In the genomic region with DNA sequence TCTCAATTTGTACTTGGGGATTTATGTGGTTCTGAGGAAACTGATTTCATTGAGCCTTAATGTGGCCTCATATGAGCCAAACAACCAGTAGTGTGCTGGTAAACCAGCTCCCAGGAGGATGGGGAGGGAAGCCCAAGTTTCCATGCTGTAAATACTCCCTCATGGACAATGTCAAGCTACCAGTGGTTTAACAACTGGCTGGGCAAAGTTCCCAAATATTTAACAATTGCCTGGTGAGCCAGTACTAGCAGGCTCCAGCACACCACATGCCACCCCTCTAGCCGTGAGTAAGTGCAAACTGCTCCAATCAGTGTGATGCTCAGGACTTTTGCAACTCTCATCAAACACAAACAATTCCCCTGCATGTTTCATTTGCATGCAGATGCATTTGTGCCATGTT, we compare ENCODE assay signal across 18 cellular contexts. TPM values are rescaled to one million over a fixed set of nuclear protein-coding genes. Genes with fewer than 3 reads are reported as not detected.
A peak's percentile ranks its signal among the peaks of the same experiment; 100 is the strongest.
DNase-seq lines count a peak whose midpoint lies in the region; ATAC-seq, FAIRE-seq and TF ChIP-seq lines count a peak whose summit lies in the region.
"Had no signal": no experiment of that assay in that cellular context is flagged by ENCODE, and none has a peak within 500 bp of the region (broad histone marks: within the 10 kb centered on the region; RNA-seq: fewer than 3 reads in every experiment).

No MANE protein-coding gene starts in this region.

- H3K79me2 ChIP-seq in K562 (ENCODE audit: control insufficient read depth, insufficient read depth, low read length) = no peaks in the 10 kb centered on the region

- H4K20me1 ChIP-seq in BLaER1 = no peaks in the 10 kb centered on the region
- H4K20me1 ChIP-seq in K562 (replicated peaks; ENCODE audit: control insufficient read depth, insufficient read depth, low read length) = peaks cover 7% of the 10 kb centered on the region; the same call in 1 of the 2 replicates

- no peak overlapping the region for H2AFZ ChIP-seq in K562 (ENCODE audit: low read depth, low read length)

- in situ Hi-C loops in K562 (cut with MboI) = no loop called here

- H3K27ac ChIP-seq in BLaER1 = no peak overlapping the region
- no peak overlapping the region for H3K27ac ChIP-seq in K562 (ENCODE audit: extremely low read depth, low read depth, low read length)
- H3K27ac ChIP-seq in left lung = no peak overlapping the region
- no peak overlapping the region for H3K27ac ChIP-seq in endodermal cell (ENCODE audit: low read depth, low read length)
- H3K27ac ChIP-seq: coronary artery, gastrocnemius medialis, stomach had no signal

- BruUV-seq in K562 (replicated peaks; lab: Mats Ljungman, UMichigan) = no TSS peak

- H3K4me3 ChIP-seq in BLaER1 = no peak overlapping the region
- no peak overlapping the region for H3K4me3 ChIP-seq in K562
- H3K4me3 ChIP-seq in left lung = no peak overlapping the region
- H3K4me3 ChIP-seq in endodermal cell (ENCODE audit: low read length) = no peak overlapping the region
- H3K4me3 ChIP-seq: coronary artery, gastrocnemius medialis, stomach had no signal

- no peak for ATAC-seq in K562
- ATAC-seq in left lung = peak; percentile 7
- ATAC-seq in HG03571 (IDR thresholded peaks at IDR 0.05; ENCODE audit: unreplicated experiment) = no peak
- ATAC-seq: gastrocnemius medialis had no signal

- H3K9me3 Mint-ChIP-seq in endodermal cell (no peaks in the 10 kb centered on the region), glutamatergic neuron (ENCODE audit: unreplicated experiment) (peaks cover 4% of the 10 kb centered on the region)
- H3K9me3 Mint-ChIP-seq: activated naive CD8-positive, alpha-beta T cell treated with anti-CD3 and anti-CD28 coated beads, Interleukin-2, amount 10 ng/mL, durations not matched to agents 7 days and 5 days; naive B cell had no signal

- no peaks in the 10 kb centered on the region for H3K27me3 ChIP-seq in BLaER1
- peaks cover 32 to 55% of the 10 kb centered on the region in 2 experiments; a peak in 4 of 5 replicates for H3K27me3 ChIP-seq in K562 (ENCODE audit: control insufficient read depth in 2 of 2, insufficient read depth in 2 of 2, low read length in 2 of 2)
- H3K27me3 ChIP-seq in left lung = peaks cover 0 to 27% of the 10 kb centered on the region in 2 donors
- H3K27me3 ChIP-seq in endodermal cell (ENCODE audit: control insufficient read depth, insufficient read depth, low read length, poor library complexity, severe bottlenecking) = peaks cover 37% of the 10 kb centered on the region

- H3K36me3 ChIP-seq in BLaER1 = no peaks in the 10 kb centered on the region
- H3K36me3 ChIP-seq in K562 (ENCODE audit: control insufficient read depth, insufficient read depth, low read length) = no peaks in the 10 kb centered on the region
- no peaks in the 10 kb centered on the region for H3K36me3 ChIP-seq in left lung
- H3K36me3 ChIP-seq in endodermal cell (ENCODE audit: control insufficient read depth, insufficient read depth, low read length) = no peaks in the 10 kb centered on the region
- H3K36me3 ChIP-seq: gastrocnemius medialis, stomach had no signal

- H3K4me3 Mint-ChIP-seq in endodermal cell (no peak overlapping the region), glutamatergic neuron (ENCODE audit: unreplicated experiment) (no peak overlapping the region)
- H3K4me3 Mint-ChIP-seq: activated naive CD8-positive, alpha-beta T cell treated with anti-CD3 and anti-CD28 coated beads, Interleukin-2, amount 10 ng/mL, durations not matched to agents 7 days and 5 days; naive B cell had no signal

- CTCF ChIA-PET in K562 (lab: Yijun Ruan, JAX; ENCODE audit: low intra/inter-chr PET ratio) = no interaction called here

- TF ChIP-seq CTCF in K562 (IDR thresholded peaks at IDR 0.05 in 2 of 3, conservative IDR thresholded peaks at IDR 0.05 in 1 of 3; ENCODE audit: insufficient read depth in 2 of 3, low read depth in 1 of 3, low read length in 3 of 3) = no peak
- no peak for TF ChIP-seq CTCF in left lung (IDR thresholded peaks at IDR 0.05)
- no peak for TF ChIP-seq CTCF in endodermal cell (conservative IDR thresholded peaks at IDR 0.05)
- no peak for TF ChIP-seq CTCF in glutamatergic neuron (IDR thresholded peaks at IDR 0.05; ENCODE audit: partially characterized antibody, unreplicated experiment)

- peak; percentile 55 for DNase-seq in HCEC 1CT
- DNase-seq in K562 (ENCODE audit: extremely low read depth in 1 of 4, low spot score in 3 of 4) = no peak
- DNase-seq in left lung = no peak
- no peak for DNase-seq in endodermal cell
- no peak for DNase-seq in glutamatergic neuron
- no peak for DNase-seq in medulla oblongata (ENCODE audit: extremely low spot score)
- DNase-seq: activated CD4-positive, CD25-positive, alpha-beta regulatory T cell treated with anti-CD3 and anti-CD28 coated beads, Interleukin-2, amount 50 U/mL, for 72 hours; activated naive CD8-positive, alpha-beta T cell treated with anti-CD3 and anti-CD28 coated beads, Interleukin-2, amount 10 ng/mL, durations not matched to agents 7 days and 5 days; gastrocnemius medialis; MV-4-11; naive B cell; OCI-M1; stomach; T-helper 1 cell had no signal

- H3K9ac ChIP-seq in BLaER1 (no peak overlapping the region), K562 (ENCODE audit: insufficient read depth in 1 of 2, low read depth in 2 of 2, low read length in 2 of 2) (no peak overlapping the region), endodermal cell (ENCODE audit: extremely low read depth, low read length, poor library complexity, severe bottlenecking) (no peak overlapping the region)

- intact Hi-C loops in K562 (cut with micrococcal nuclease) (no loop called here), left lung (cut with DNase I) (no loop called here)

- WGBS in K562 (ENCODE audit: insufficient coverage, low coverage, missing lambda C conversion rate) = 4% methylated on average over 1 of the region's 1 CpG
- 93 to 100% methylated on average over 1 of the region's 1 CpG for WGBS in endodermal cell (ENCODE audit: insufficient coverage in 1 of 2, insufficient read length in 1 of 2), 2 experiments

- no peak for TF ChIP-seq POLR2A in K562 (conservative IDR thresholded peaks at IDR 0.05)

- H3K4me1 Mint-ChIP-seq in endodermal cell (no peaks in the 10 kb centered on the region), glutamatergic neuron (ENCODE audit: low read depth, unreplicated experiment) (peaks cover 3% of the 10 kb centered on the region)

- POLR2A ChIA-PET in K562 (lab: Yijun Ruan, JAX) = interaction anchor here (0.7 to 1.5 kb wide), 2 partner anchors 9 to 11 kb away, joined by 3 to 4 read pairs; no protein-coding TSS in a partner anchor

- FAIRE-seq in K562 (lab: Jason Lieb, UNC) = no peak
- FAIRE-seq: keratinocyte had no signal

- no peaks in the 10 kb centered on the region for H3K9me3 ChIP-seq in BLaER1
- no peaks in the 10 kb centered on the region for H3K9me3 ChIP-seq in K562 (replicated peaks; ENCODE audit: control insufficient read depth, insufficient read depth, low read depth, low read length)
- no peaks in the 10 kb centered on the region for H3K9me3 ChIP-seq in left lung
- no peaks in the 10 kb centered on the region for H3K9me3 ChIP-seq in endodermal cell (ENCODE audit: control insufficient read depth, low read length)
- H3K9me3 ChIP-seq: gastrocnemius medialis, stomach had no signal

- no peaks in the 10 kb centered on the region for H3K9me1 ChIP-seq in K562 (ENCODE audit: control insufficient read depth, insufficient read depth, low read length)

- TF ChIP-seq RAD21 in K562 (CRISPR knock-in tag; conservative IDR thresholded peaks at IDR 0.05 in 1 of 2, IDR thresholded peaks at IDR 0.05 in 1 of 2) = no peak

- H3K4me1 ChIP-seq in BLaER1 (peaks cover 99% of the 10 kb centered on the region), K562 (replicated peaks in 1 of 2; ENCODE audit: control insufficient read depth in 2 of 2, insufficient read depth in 2 of 2, low read length in 2 of 2) (peaks cover 7 to 15% of the 10 kb centered on the region in 2 experiments; a peak in 4 of 5 replicates), left lung (no peaks in the 10 kb centered on the region), endodermal cell (ENCODE audit: control insufficient read depth, insufficient read depth, low read length) (no peaks in the 10 kb centered on the region)
- H3K4me1 ChIP-seq: gastrocnemius medialis had no signal

- no peaks in the 10 kb centered on the region for H3K36me3 Mint-ChIP-seq in endodermal cell (ENCODE audit: low read depth)
- H3K36me3 Mint-ChIP-seq in glutamatergic neuron (ENCODE audit: unreplicated experiment) = no peaks in the 10 kb centered on the region
- H3K36me3 Mint-ChIP-seq: activated naive CD8-positive, alpha-beta T cell treated with anti-CD3 and anti-CD28 coated beads, Interleukin-2, amount 10 ng/mL, durations not matched to agents 7 days and 5 days; naive B cell had no signal

- peak overlapping the region; percentile 78 for H3K4me2 ChIP-seq in BLaER1
- H3K4me2 ChIP-seq in K562 (ENCODE audit: insufficient read depth, low read length) = no peak overlapping the region

- TF ChIP-seq EP300 in K562 (IDR thresholded peaks at IDR 0.05; ENCODE audit: low read length) = no peak

- H3K27me3 Mint-ChIP-seq in endodermal cell (ENCODE audit: insufficient read depth) (peaks cover 59% of the 10 kb centered on the region), glutamatergic neuron (ENCODE audit: unreplicated experiment) (peaks cover 5% of the 10 kb centered on the region)

- no peak overlapping the region for H3K27ac Mint-ChIP-seq in endodermal cell
- no peak overlapping the region for H3K27ac Mint-ChIP-seq in glutamatergic neuron (ENCODE audit: unreplicated experiment)
- H3K27ac Mint-ChIP-seq: activated naive CD8-positive, alpha-beta T cell treated with anti-CD3 and anti-CD28 coated beads, Interleukin-2, amount 10 ng/mL, durations not matched to agents 7 days and 5 days; naive B cell had no signal

RNA-seq across cellular contexts. Expression of a gene that starts 19.2 kb away (rescaled TPM):
- total RNA-seq in K562 (2011; cell fraction: chromatin; rRNA removed; ENCODE audit: low replicate concordance) = 2.3 and 8.5 TPM in 2 replicates
- total RNA-seq in K562 (2011; cell fraction: nucleolus; rRNA removed) = 6.4 and 8.2 TPM in 2 replicates
- total RNA-seq in K562 (2011; cell fraction: nucleoplasm; rRNA removed) = 5.9 and 9.0 TPM in 2 replicates
- total RNA-seq in K562 (2014; rRNA removed) (5.1 and 5.6 TPM in 2 replicates), K562 (2014; rRNA removed; fragmentation: Illumina TruSeq; extraction: Trizol) (2.5 and 3.3 TPM in 2 replicates), K562 (2015; rRNA removed; fragmentation: Illumina TruSeq; extraction: Trizol) (2.1 TPM in 2 replicates), K562 (2021) (7.3 and 8.1 TPM in 2 replicates), left lung (100 to 1,000 TPM in 1 of 2 donors, 10 to 100 TPM in 1; 66.9 to 240 TPM), endodermal cell (1 to 10 TPM; 1.9 to 3.7 TPM), glutamatergic neuron (ENCODE audit: unreplicated experiment) (41.3 TPM)
- polyA plus RNA-seq in K562 (2011; rRNA removed) (7.6 and 9.2 TPM in 2 replicates), K562 (2014; fragmentation: Illumina TruSeq; extraction: Trizol) (5.8 and 7.7 TPM in 2 replicates), K562 (2014; fragmentation: Nextera tagmentation; extraction: Ambion mirVana) (under 1 TPM; 0.25 to 0.49 TPM), K562 (2014; rRNA removed) (5.9 and 7.0 TPM in 2 replicates)
- polyA plus RNA-seq in K562 (2011; cell fraction: cytosol; rRNA removed) = 10.9 and 18.9 TPM in 2 replicates
- 9.1 and 12.7 TPM in 2 replicates for polyA plus RNA-seq in K562 (2011; cell fraction: nucleus; rRNA removed)
- 8.9 and 18.7 TPM in 2 replicates for polyA plus RNA-seq in K562 (2012)
- 2.5 and 3.7 TPM in 2 replicates for polyA minus RNA-seq in K562 (2011; rRNA and poly(A)+ RNA removed)
- polyA minus RNA-seq in K562 (2011; cell fraction: cytosol; rRNA and poly(A)+ RNA removed) = 3.7 and 5.2 TPM in 2 replicates
- 3.1 and 4.0 TPM in 2 replicates for polyA minus RNA-seq in K562 (2011; cell fraction: nucleus; rRNA and poly(A)+ RNA removed)
- polyA plus RNA-seq in endodermal cell (2013, experiment 1 of 2) = 45.0 TPM
- 50.3 TPM for polyA plus RNA-seq in endodermal cell (2013, experiment 2 of 2)

RNA-seq across cellular contexts. Expression of a gene that starts 38.4 kb away (rescaled TPM):
- total RNA-seq in K562 (2011; cell fraction: chromatin; rRNA removed; ENCODE audit: low replicate concordance) = not detected in 2 replicates
- 0.17 TPM in 1 of 2 replicates, not detected in the other for total RNA-seq in K562 (2011; cell fraction: nucleolus; rRNA removed)
- total RNA-seq in K562 (2011; cell fraction: nucleoplasm; rRNA removed) = not detected in 2 replicates
- total RNA-seq in K562 (2014; rRNA removed) (not detected in 2 replicates), K562 (2014; rRNA removed; fragmentation: Illumina TruSeq; extraction: Trizol) (not detected in 2 replicates), K562 (2015; rRNA removed; fragmentation: Illumina TruSeq; extraction: Trizol) (not detected in 2 replicates), K562 (2021) (not detected in 2 replicates), left lung (under 1 TPM; 0.26 to 0.37 TPM), endodermal cell (not detected), glutamatergic neuron (ENCODE audit: unreplicated experiment) (not detected)
- polyA plus RNA-seq in K562 (2011; rRNA removed) (not detected in 2 replicates), K562 (2014; fragmentation: Illumina TruSeq; extraction: Trizol) (not detected in 2 replicates), K562 (2014; fragmentation: Nextera tagmentation; extraction: Ambion mirVana) (not detected), K562 (2014; rRNA removed) (not detected in 2 replicates)
- polyA plus RNA-seq in K562 (2011; cell fraction: cytosol; rRNA removed) = not detected in 2 replicates
- not detected in 2 replicates for polyA plus RNA-seq in K562 (2011; cell fraction: nucleus; rRNA removed)
- polyA plus RNA-seq in K562 (2012) = 0.10 TPM in 1 of 2 replicates, not detected in the other
- not detected in 2 replicates for polyA minus RNA-seq in K562 (2011; rRNA and poly(A)+ RNA removed)
- not detected in 2 replicates for polyA minus RNA-seq in K562 (2011; cell fraction: cytosol; rRNA and poly(A)+ RNA removed)
- polyA minus RNA-seq in K562 (2011; cell fraction: nucleus; rRNA and poly(A)+ RNA removed) = not detected in 2 replicates
- polyA plus RNA-seq in endodermal cell (2013, experiment 1 of 2) = not detected
- not detected for polyA plus RNA-seq in endodermal cell (2013, experiment 2 of 2)
- total RNA-seq: activated naive CD8-positive, alpha-beta T cell treated with anti-CD3 and anti-CD28 coated beads, Interleukin-2, amount 10 ng/mL, durations not matched to agents 7 days and 5 days had no signal
